In genomic region chr6:35713426-35713825, GRCh38 we compare ENCODE assay signal across 31 cellular contexts. TPM values are rescaled to one million over a fixed set of nuclear protein-coding genes. Genes with fewer than 3 reads are reported as not detected.
A peak's percentile ranks its signal among the peaks of the same experiment; 100 is the strongest.
DNase-seq lines count a peak whose midpoint lies in the region; ATAC-seq and TF ChIP-seq lines count a peak whose summit lies in the region.
"Had no signal": no experiment of that assay in that cellular context is flagged by ENCODE, and none has a peak within 500 bp of the region (broad histone marks: within the 10 kb centered on the region; RNA-seq: fewer than 3 reads in every experiment).

No MANE protein-coding gene starts in this region.

- H3K27me3 ChIP-seq in BLaER1 treated with 17β-estradiol and CSF1 and Interleukin-3, amounts not matched to agents 10 nM and 100 nM, result no peaks in the 10 kb centered on the region
- H3K27me3 ChIP-seq in neural progenitor cell, result no peaks in the 10 kb centered on the region
- H3K27me3 ChIP-seq: esophagus squamous epithelium, foreskin keratinocyte, heart left ventricle, tibial nerve had no signal

- H3K79me2 ChIP-seq in neural progenitor cell (ENCODE audit: low read depth), result no peaks in the 10 kb centered on the region

- intact Hi-C loops in activated B cell treated with CpG ODN at 0.5 μM for 24 hours (cut with micrococcal nuclease), result no loop called here

- POLR2A ChIA-PET in activated B cell treated with CpG ODN at 0.5 μM for 24 hours (lab: Charles Lee), result no interaction called here

- peaks cover 15% of the 10 kb centered on the region for H3K4me1 Mint-ChIP-seq in activated B cell treated with CpG ODN at 0.5 μM for 24 hours
- H3K4me1 Mint-ChIP-seq in neural progenitor cell, result peaks cover 22% of the 10 kb centered on the region
- H3K4me1 Mint-ChIP-seq in endothelial cell (ENCODE audit: unreplicated experiment), result peaks cover 24% of the 10 kb centered on the region

- no peak overlapping the region for H3K9ac ChIP-seq in BLaER1 treated with 17β-estradiol and CSF1 and Interleukin-3, amounts not matched to agents 10 nM and 100 nM
- H3K9ac ChIP-seq in neural progenitor cell, result no peak overlapping the region

- no peaks in the 10 kb centered on the region; a peak in 1 of 22 replicates for H3K9me3 ChIP-seq in BLaER1 treated with 17β-estradiol and CSF1 and Interleukin-3, amounts not matched to agents 10 nM and 100 nM (replicated peaks in 1 of 11)
- H3K9me3 ChIP-seq in neural progenitor cell (ENCODE audit: low read depth), result no peaks in the 10 kb centered on the region
- H3K9me3 ChIP-seq: esophagus squamous epithelium, heart left ventricle, prostate gland, tibial nerve had no signal

- CTCF ChIA-PET in activated B cell treated with CpG ODN at 0.5 μM for 24 hours (lab: Charles Lee), result no interaction called here

- H3K9me3 Mint-ChIP-seq in activated B cell treated with CpG ODN at 0.5 μM for 24 hours, result no peaks in the 10 kb centered on the region
- no peaks in the 10 kb centered on the region for H3K9me3 Mint-ChIP-seq in neural progenitor cell
- H3K9me3 Mint-ChIP-seq in endothelial cell (ENCODE audit: unreplicated experiment), result no peaks in the 10 kb centered on the region

- H3K4me3 ChIP-seq in BLaER1 treated with 17β-estradiol and CSF1 and Interleukin-3, amounts not matched to agents 10 nM and 100 nM, result no peak overlapping the region
- no peak overlapping the region for H3K4me3 ChIP-seq in neural progenitor cell
- H3K4me3 ChIP-seq: esophagus squamous epithelium, heart left ventricle, PC-9, prostate gland, tibial nerve had no signal

- H3F3A ChIP-seq in neural progenitor cell (ENCODE audit: low read depth), result peaks cover 8% of the 10 kb centered on the region

- peak overlapping the region; percentile 13 for H2AFZ ChIP-seq in neural progenitor cell (replicated peaks)
- H2AFZ ChIP-seq: PC-9 had no signal

- H3K27ac Mint-ChIP-seq in activated B cell treated with CpG ODN at 0.5 μM for 24 hours (peak overlapping the region; percentile 0), neural progenitor cell (peak overlapping the region; percentile 87), endothelial cell (ENCODE audit: unreplicated experiment) (no peak overlapping the region)

- peak; percentile 14 for DNase-seq in ELF-1 (ENCODE audit: low read depth, low spot score)
- no peak for DNase-seq in activated B cell treated with CpG ODN at 0.5 μM for 24 hours
- DNase-seq in neural progenitor cell (ENCODE audit: low spot score), result no peak
- DNase-seq in GDM1 (lab: John Stamatoyannopoulos, UW), result no peak
- no peak for DNase-seq in SHP77 (lab: John Stamatoyannopoulos, UW)
- no peak for DNase-seq in endothelial cell (ENCODE audit: low spot score)
- DNase-seq: activated CD4-positive, CD25-positive, alpha-beta regulatory T cell treated with anti-CD3 and anti-CD28 coated beads, Interleukin-2, amount 50 U/mL, for 72 hours; activated T-cell treated with anti-CD3 and anti-CD28 coated beads, Interleukin-2, amount 50 U/mL, for 4 hours; Calu3; central memory CD4-positive, alpha-beta T cell; dermis blood vessel endothelial cell; esophagus squamous epithelium; foreskin keratinocyte; heart left ventricle; KG1; midbrain; naive thymus-derived CD4-positive, alpha-beta T cell; NCI-H2029; NCI-H524 treated with DMSO at 0.1 percent for 48 hours; occipital lobe; PC-9; stimulated activated CD4-positive, alpha-beta T cell treated with anti-CD3 and anti-CD28 coated beads, Interleukin-4, amount 100 ng/mL, for 1 hour; T-helper 2 cell had no signal

- peaks cover 33 to 50% (median 42%) of the 10 kb centered on the region in 10 experiments for H3K4me1 ChIP-seq in BLaER1 treated with 17β-estradiol and CSF1 and Interleukin-3, amounts not matched to agents 10 nM and 100 nM
- peaks cover 19% of the 10 kb centered on the region for H3K4me1 ChIP-seq in neural progenitor cell

- no peaks in the 10 kb centered on the region for H3K36me3 Mint-ChIP-seq in activated B cell treated with CpG ODN at 0.5 μM for 24 hours (ENCODE audit: low read depth)
- H3K36me3 Mint-ChIP-seq in neural progenitor cell, result no peaks in the 10 kb centered on the region
- H3K36me3 Mint-ChIP-seq in endothelial cell (ENCODE audit: low read depth, unreplicated experiment), result no peaks in the 10 kb centered on the region

- peak overlapping the region; percentile 2 to 49 (median 34); a peak in 20 of 22 replicates for H3K4me2 ChIP-seq in BLaER1 treated with 17β-estradiol and CSF1 and Interleukin-3, amounts not matched to agents 10 nM and 100 nM
- H3K4me2 ChIP-seq in neural progenitor cell, result no peak overlapping the region
- H3K4me2 ChIP-seq: PC-9 had no signal

- H3K27ac ChIP-seq in BLaER1 treated with 17β-estradiol and CSF1 and Interleukin-3, amounts not matched to agents 10 nM and 100 nM, result no peak overlapping the region
- no peak overlapping the region for H3K27ac ChIP-seq in neural progenitor cell
- H3K27ac ChIP-seq: esophagus squamous epithelium, foreskin keratinocyte, heart left ventricle, HL-60, PC-9, prostate gland, tibial nerve had no signal

- no peaks in the 10 kb centered on the region for H3K27me3 Mint-ChIP-seq in activated B cell treated with CpG ODN at 0.5 μM for 24 hours
- H3K27me3 Mint-ChIP-seq in neural progenitor cell (ENCODE audit: insufficient read depth, low read depth), result peaks cover 7% of the 10 kb centered on the region
- peaks cover 3% of the 10 kb centered on the region for H3K27me3 Mint-ChIP-seq in endothelial cell (ENCODE audit: unreplicated experiment)
- H3K27me3 Mint-ChIP-seq: naive thymus-derived CD4-positive, alpha-beta T cell had no signal

- no peak for TF ChIP-seq CTCF in activated B cell treated with CpG ODN at 0.5 μM for 24 hours (IDR thresholded peaks at IDR 0.05)
- no peak for TF ChIP-seq CTCF in neural progenitor cell (IDR thresholded peaks at IDR 0.05)
- no peak for TF ChIP-seq CTCF in endothelial cell (IDR thresholded peaks at IDR 0.05; ENCODE audit: unreplicated experiment)

- no peak for ATAC-seq in activated B cell treated with CpG ODN at 0.5 μM for 24 hours (ENCODE audit: low read depth)
- ATAC-seq: activated T-cell treated with anti-CD3 and anti-CD28 coated beads, Interleukin-2, amount 50 U/mL, for 4 hours; foreskin keratinocyte; heart left ventricle; naive thymus-derived CD4-positive, alpha-beta T cell; Right ventricle myocardium inferior; sciatic nerve; SK-N-SH treated with all-trans-retinoic acid at 6 μM for 48 hours had no signal

- no peaks in the 10 kb centered on the region for H3K36me3 ChIP-seq in BLaER1 treated with 17β-estradiol and CSF1 and Interleukin-3, amounts not matched to agents 10 nM and 100 nM
- H3K36me3 ChIP-seq in neural progenitor cell, result no peaks in the 10 kb centered on the region
- H3K36me3 ChIP-seq: esophagus squamous epithelium, heart left ventricle, prostate gland, tibial nerve had no signal

- H3K4me3 Mint-ChIP-seq in activated B cell treated with CpG ODN at 0.5 μM for 24 hours (no peak overlapping the region), neural progenitor cell (no peak overlapping the region), endothelial cell (ENCODE audit: unreplicated experiment) (no peak overlapping the region)
- H3K4me3 Mint-ChIP-seq: activated T-cell treated with anti-CD3 and anti-CD28 coated beads, Interleukin-2, amount 50 U/mL, for 4 hours; CD14-positive monocyte had no signal

- H4K20me1 ChIP-seq in BLaER1 treated with 17β-estradiol and CSF1 and Interleukin-3, amounts not matched to agents 10 nM and 100 nM, result no peaks in the 10 kb centered on the region
- no peaks in the 10 kb centered on the region for H4K20me1 ChIP-seq in neural progenitor cell (ENCODE audit: low read depth)

RNA-seq across cellular contexts. Expression of gene ARMC12, which starts 23.4 kb away (rescaled TPM):
- 0.89 and 1.1 TPM in 2 replicates for total RNA-seq in activated B cell treated with CpG ODN at 0.5 μM for 24 hours
- 1.0 and 1.9 TPM in 2 replicates for total RNA-seq in neural progenitor cell (ENCODE audit: low replicate concordance)
- total RNA-seq in endothelial cell (ENCODE audit: unreplicated experiment), result 0.69 TPM
- total RNA-seq: Calu3, Right ventricle myocardium inferior had no signal

RNA-seq across cellular contexts. Expression of gene FKBP5, which starts 24.7 kb away (rescaled TPM):
- 17.1 TPM in 2 replicates for total RNA-seq in activated B cell treated with CpG ODN at 0.5 μM for 24 hours
- total RNA-seq in neural progenitor cell (ENCODE audit: low replicate concordance), result 19.8 and 20.9 TPM in 2 replicates
- total RNA-seq in endothelial cell (ENCODE audit: unreplicated experiment), result 7.2 TPM
